21 cellular contexts compared by ENCODE assay signal in genomic region chr6:119739776-119740175, GRCh38.
"Had no signal": no experiment of that assay in that cellular context is flagged by ENCODE, and none has a peak within 500 bp of the region (broad histone marks: within the 10 kb centered on the region; RNA-seq: fewer than 3 reads in every experiment).

No MANE protein-coding gene starts in this region.

- H3K27ac ChIP-seq: foreskin keratinocyte, left lung, spleen, WERI-Rb-1 had no signal

- DNase-seq: activated CD4-positive, alpha-beta T cell treated with anti-CD3 and anti-CD28 coated beads, Interleukin-2, amount 10 ng/mL, durations not matched to agents 7 days and 5 days; activated CD4-positive, CD25-positive, alpha-beta regulatory T cell treated with anti-CD3 and anti-CD28 coated beads, Interleukin-2, amount 50 U/mL, for 72 hours; activated CD8-positive, alpha-beta memory T cell treated with anti-CD3 and anti-CD28 coated beads, Interleukin-2, amount 10 ng/mL, durations not matched to agents 7 days and 5 days; activated CD8-positive, alpha-beta T cell treated with anti-CD3 and anti-CD28 coated beads for 36 hours; activated effector memory CD4-positive, alpha-beta T cell treated with anti-CD3 and anti-CD28 coated beads, Interleukin-2, amount 50 U/mL, for 16 hours; activated naive CD4-positive, alpha-beta T cell treated with anti-CD3 and anti-CD28 coated beads, Interleukin-2, amount 10 ng/mL, durations not matched to agents 7 days and 5 days; activated T-cell treated with anti-CD3 and anti-CD28 coated beads for 4 hours; cerebellar nuclear complex; foreskin keratinocyte; hippocampal formation; kidney glomerular epithelial cell; left lung; natural killer cell; retina; spleen; stimulated activated CD4-positive, alpha-beta T cell treated with anti-CD3 and anti-CD28 coated beads, Interleukin-4, amount 100 ng/mL, for 24 hours; stimulated activated naive CD4-positive, alpha-beta T cell treated with Interleukin-2 at 50 U/mL for 16 hours; WERI-Rb-1 had no signal

- H3K4me1 ChIP-seq: foreskin keratinocyte, left lung had no signal

- H3K27me3 ChIP-seq: foreskin keratinocyte, left lung, spleen had no signal

- FAIRE-seq: endometrium, TTC549 had no signal

- H3K36me3 ChIP-seq: left lung, spleen, WERI-Rb-1 had no signal

- ATAC-seq: activated CD8-positive, alpha-beta memory T cell treated with anti-CD3 and anti-CD28 coated beads, Interleukin-2, amount 10 ng/mL, durations not matched to agents 7 days and 5 days; activated CD8-positive, alpha-beta T cell treated with anti-CD3 and anti-CD28 coated beads for 36 hours; foreskin keratinocyte; left lung; natural killer cell had no signal

- H3K4me3 ChIP-seq: left lung, lung, spleen had no signal

- H3K9me3 ChIP-seq: left lung, spleen had no signal
